ENCODE assay signal across 5 cellular contexts in genomic region chr7:56219017-56219416, GRCh38.
"Had no signal": no experiment of that assay in that cellular context is flagged by ENCODE, and none has a peak within 500 bp of the region (broad histone marks: within the 10 kb centered on the region; RNA-seq: fewer than 3 reads in every experiment).

No MANE protein-coding gene starts in this region.

- H3K4me3 ChIP-seq: K562 had no signal

- ATAC-seq: HepG2, K562 had no signal

- H3K27ac Mint-ChIP-seq: IgD-negative memory B cell had no signal

- H3K4me1 Mint-ChIP-seq: IgD-negative memory B cell had no signal

- H3K27ac ChIP-seq: HL-60 had no signal

- DNase-seq: IMR-90 had no signal

- H3K4me3 Mint-ChIP-seq: IgD-negative memory B cell had no signal

- H3K27me3 Mint-ChIP-seq: IgD-negative memory B cell had no signal
